In the genomic region with DNA sequence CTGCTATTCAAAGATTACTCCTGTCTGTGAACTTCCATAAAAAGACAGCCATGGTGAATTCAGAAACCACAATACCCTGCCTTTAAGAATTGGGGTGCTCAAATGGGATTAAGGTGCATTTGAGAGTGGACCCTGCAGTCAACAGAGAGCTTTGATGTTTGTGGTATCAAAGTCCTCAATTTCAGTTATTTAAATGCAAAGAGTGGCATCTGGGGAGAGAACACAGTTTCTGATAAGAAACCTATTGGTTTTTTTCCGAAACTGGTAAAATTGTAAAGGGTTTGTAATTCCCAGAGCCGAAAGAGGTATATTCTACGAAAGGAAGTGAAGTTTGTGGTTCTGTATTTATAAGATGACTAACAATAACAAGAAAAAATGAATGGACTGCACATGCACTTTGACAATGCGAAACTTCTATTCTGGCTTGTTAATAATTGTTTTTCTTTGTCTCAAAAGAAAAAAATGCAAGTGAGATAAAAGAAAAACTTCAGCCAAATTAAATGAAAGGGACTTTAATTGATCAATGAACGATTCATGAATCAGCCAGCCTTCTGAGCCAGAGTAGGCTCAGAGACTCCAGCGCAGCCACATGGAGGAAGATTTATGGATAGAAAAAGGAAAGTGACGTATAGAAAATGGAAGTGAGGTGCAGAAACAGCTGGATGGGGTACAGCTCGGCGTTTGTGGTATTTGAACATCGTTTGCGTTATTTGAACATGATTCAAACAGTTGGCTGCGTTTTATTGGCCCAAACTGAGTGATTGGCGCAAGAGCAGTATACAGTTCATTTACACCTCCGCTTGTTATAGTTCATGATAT, we compare ENCODE assay signal across 1 cellular context.
A peak's percentile ranks its signal among the peaks of the same experiment; 100 is the strongest.
TF ChIP-seq lines count a peak whose summit lies in the region.

No MANE protein-coding gene starts in this region.

TF ChIP-seq in HepG2, 621 proteins besides CTCF, POLR2A, EP300 and RAD21 (continued from another document):
- TF ChIP-seq, protein P1, sequence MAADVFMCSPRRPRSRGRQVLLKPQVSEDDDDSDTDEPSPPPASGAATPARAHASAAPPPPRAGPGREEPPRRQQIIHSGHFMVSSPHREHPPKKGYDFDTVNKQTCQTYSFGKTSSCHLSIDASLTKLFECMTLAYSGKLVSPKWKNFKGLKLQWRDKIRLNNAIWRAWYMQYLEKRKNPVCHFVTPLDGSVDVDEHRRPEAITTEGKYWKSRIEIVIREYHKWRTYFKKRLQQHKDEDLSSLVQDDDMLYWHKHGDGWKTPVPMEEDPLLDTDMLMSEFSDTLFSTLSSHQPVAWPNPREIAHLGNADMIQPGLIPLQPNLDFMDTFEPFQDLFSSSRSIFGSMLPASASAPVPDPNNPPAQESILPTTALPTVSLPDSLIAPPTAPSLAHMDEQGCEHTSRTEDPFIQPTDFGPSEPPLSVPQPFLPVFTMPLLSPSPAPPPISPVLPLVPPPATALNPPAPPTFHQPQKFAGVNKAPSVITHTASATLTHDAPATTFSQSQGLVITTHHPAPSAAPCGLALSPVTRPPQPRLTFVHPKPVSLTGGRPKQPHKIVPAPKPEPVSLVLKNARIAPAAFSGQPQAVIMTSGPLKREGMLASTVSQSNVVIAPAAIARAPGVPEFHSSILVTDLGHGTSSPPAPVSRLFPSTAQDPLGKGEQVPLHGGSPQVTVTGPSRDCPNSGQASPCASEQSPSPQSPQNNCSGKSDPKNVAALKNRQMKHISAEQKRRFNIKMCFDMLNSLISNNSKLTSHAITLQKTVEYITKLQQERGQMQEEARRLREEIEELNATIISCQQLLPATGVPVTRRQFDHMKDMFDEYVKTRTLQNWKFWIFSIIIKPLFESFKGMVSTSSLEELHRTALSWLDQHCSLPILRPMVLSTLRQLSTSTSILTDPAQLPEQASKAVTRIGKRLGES (CRISPR knock-in tag; IDR thresholded peaks at IDR 0.05; ENCODE audit: borderline replicate concordance): no peak
- 0 out of 2 replicates have a peak, but pooled peaks have one; percentile 48 for TF ChIP-seq FOXJ3 (CRISPR knock-in tag; IDR thresholded peaks at IDR 0.05; ENCODE audit: borderline replicate concordance)
- TF ChIP-seq ISL2 (CRISPR knock-in tag; IDR thresholded peaks at IDR 0.05): 0 out of 2 replicates have a peak, but pooled peaks have one; percentile 44
